In genomic region chr10:130440494-130440893, GRCh38 we compare ENCODE assay signal across 18 cellular contexts.
DNase-seq lines count a peak whose midpoint lies in the region; TF ChIP-seq lines count a peak whose summit lies in the region.
"Had no signal": no experiment of that assay in that cellular context is flagged by ENCODE, and none has a peak within 500 bp of the region (broad histone marks: within the 10 kb centered on the region; RNA-seq: fewer than 3 reads in every experiment).

No MANE protein-coding gene starts in this region.

- H3K27ac ChIP-seq in coronary artery (no peak overlapping the region), PC-9 (no peak overlapping the region)
- H3K27ac ChIP-seq: A549 had no signal

- H3K4me3 ChIP-seq in coronary artery (no peak overlapping the region), PC-9 (no peak overlapping the region)
- H3K4me3 ChIP-seq: A549 had no signal

- no peak overlapping the region for H3K4me2 ChIP-seq in PC-9
- H3K4me2 ChIP-seq: A549 had no signal

- CTCF ChIA-PET in PC-9 (lab: Charles Lee) = no interaction called here

- H3K36me3 ChIP-seq in PC-9 (ENCODE audit: low read depth) = no peaks in the 10 kb centered on the region

- no peaks in the 10 kb centered on the region for H4K20me1 ChIP-seq in PC-9 (ENCODE audit: insufficient read depth)

- POLR2A ChIA-PET in PC-9 (lab: Charles Lee; ENCODE audit: unreplicated experiment) = no interaction called here

- peak; percentile 10 for DNase-seq in activated CD8-positive, alpha-beta memory T cell treated with anti-CD3 and anti-CD28 coated beads, Interleukin-2, amount 50 U/mL, for 48 hours
- DNase-seq in activated CD8-positive, alpha-beta memory T cell treated with anti-CD3 and anti-CD28 coated beads for 24 hours = no peak
- peak; percentile 29 for DNase-seq in coronary artery (ENCODE audit: low spot score)
- DNase-seq in islet precursor cell = peak; percentile 25
- no peak for DNase-seq in cerebellar nuclear complex (lab: John Stamatoyannopoulos, UW)
- DNase-seq in ACHN = no peak
- DNase-seq in PC-9 = no peak
- DNase-seq: 8988T; C1 segment of cervical spinal cord; Calu3; CD4-positive, alpha-beta memory T cell; COR-L47; DMS53; DMS79 treated with DMSO at 0.1 percent for 48 hours; GF-D8; GOT3; HCEC 1CT had no signal

- intact Hi-C loops in PC-9 (cut with micrococcal nuclease; ENCODE audit: unreplicated experiment) = no loop called here

- H3F3A ChIP-seq in PC-9 (ENCODE audit: insufficient read depth, low read depth) = no peaks in the 10 kb centered on the region

- H3K9me3 ChIP-seq in PC-9 (ENCODE audit: insufficient read depth, low read depth) = no peaks in the 10 kb centered on the region
- H3K9me3 ChIP-seq: A549 had no signal

- H3K9me2 ChIP-seq in PC-9 (ENCODE audit: insufficient read depth) = no peaks in the 10 kb centered on the region

- no peaks in the 10 kb centered on the region for H3K4me1 ChIP-seq in PC-9 (replicated peaks; ENCODE audit: insufficient read depth)
- H3K4me1 ChIP-seq: A549 had no signal

- H3K79me2 ChIP-seq in PC-9 (ENCODE audit: low read depth) = no peaks in the 10 kb centered on the region

- no TSS peak for BruUV-seq in PC-9 (replicated peaks; lab: Mats Ljungman, UMichigan)

- H2AFZ ChIP-seq in PC-9 = no peak overlapping the region

- in situ Hi-C loops in ACHN (cut with HindIII; ENCODE audit: low pct_ligation_motif_present, low pct_unique_long_range_greater_than_20kb, low sequenced_read_pairs) = no loop called here

- no peaks in the 10 kb centered on the region for H3K27me3 ChIP-seq in PC-9 (ENCODE audit: insufficient read depth, low read depth)

- TF ChIP-seq CTCF in coronary artery (IDR thresholded peaks at IDR 0.05) = no peak
- TF ChIP-seq CTCF in PC-9 (conservative IDR thresholded peaks at IDR 0.05) = no peak

Comparison
In these comparisons a context has a peak if more than half of its experiments do, and no peak if none do; other contexts are left out.
1. DNase-seq: peak in activated CD8-positive, alpha-beta memory T cell treated with anti-CD3 and anti-CD28 coated beads, Interleukin-2, amount 50 U/mL, for 48 hours (single experiment), coronary artery (single experiment) and islet precursor cell (single experiment); none in activated CD8-positive, alpha-beta memory T cell treated with anti-CD3 and anti-CD28 coated beads for 24 hours (single experiment), cerebellar nuclear complex (0 of 2), ACHN (single experiment) and PC-9 (0 of 2).